In the genomic region with DNA sequence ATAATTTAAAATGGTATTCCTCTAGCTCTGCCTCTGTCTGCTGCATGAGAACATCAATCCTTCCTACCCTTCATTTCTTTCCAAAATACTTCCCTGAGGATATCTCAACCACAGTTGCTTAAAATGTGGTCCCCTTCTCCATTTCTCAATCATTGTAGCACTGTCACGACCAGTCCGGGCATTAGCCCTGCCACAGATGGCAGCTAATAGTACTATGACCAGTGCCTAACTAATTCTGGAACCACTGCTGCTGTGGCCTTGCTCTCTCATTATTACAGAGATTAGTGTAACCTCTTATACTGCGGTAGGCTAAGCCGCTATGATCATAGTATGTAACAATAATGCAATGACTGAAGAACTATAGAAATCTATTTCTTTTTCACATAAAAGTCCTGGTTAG, we compare ENCODE assay signal across 27 cellular contexts.
"Had no signal": no experiment of that assay in that cellular context is flagged by ENCODE, and none has a peak within 500 bp of the region (broad histone marks: within the 10 kb centered on the region; RNA-seq: fewer than 3 reads in every experiment).

No MANE protein-coding gene starts in this region.

- H3K27ac ChIP-seq: HL-60, KMS-11, RWPE1 had no signal

- DNase-seq: Kasumi-1, MM.1S, NCI-H1048, NCI-H1105, NCI-H1417, NCI-H1436 treated with DMSO at 0.1 percent for 48 hours, NCI-H1694, NCI-H2029, NCI-H2081 treated with DMSO at 0.1 percent for 48 hours, NCI-H2171, NCI-H226, NCI-H446, NCI-H510A, NCI-H526, PC-3, SHP77, SK-N-SH, SW 1271, T-cell had no signal

- H3K27me3 Mint-ChIP-seq: IgD-negative memory B cell, T-cell had no signal

- H3K4me3 ChIP-seq: K562 had no signal

- FAIRE-seq: HTR-8/SVneo, K562 had no signal

- H3K36me3 Mint-ChIP-seq: IgD-negative memory B cell had no signal

- H3K9me3 Mint-ChIP-seq: IgD-negative memory B cell; T-cell; T-helper 1 cell treated with Interleukin-12 subunit alpha and Interleukin-12 subunit beta and Interleukin-4 antibody, amounts not matched to agents 30 μg/mL and 1 μg/mL, for 36 hours had no signal

- H3K4me3 Mint-ChIP-seq: IgD-negative memory B cell; T-cell; T-helper 1 cell treated with Interleukin-12 subunit alpha and Interleukin-12 subunit beta and Interleukin-4 antibody, amounts not matched to agents 30 μg/mL and 1 μg/mL, for 36 hours had no signal

- ATAC-seq: K562, Panc1, PC-3, T-cell had no signal

- H3K9me3 ChIP-seq: SK-N-SH had no signal

- H3K27ac Mint-ChIP-seq: IgD-negative memory B cell; T-cell; T-helper 1 cell treated with Interleukin-12 subunit alpha and Interleukin-12 subunit beta and Interleukin-4 antibody, amounts not matched to agents 30 μg/mL and 1 μg/mL, for 36 hours had no signal
